In genomic region chr4:31059753-31060522, GRCh38 we compare ENCODE assay signal across 1 cellular context.
TF ChIP-seq lines count a peak whose summit lies in the region.

No MANE protein-coding gene starts in this region.

TF ChIP-seq in GM23338, 12 proteins besides CTCF, POLR2A, EP300 and RAD21 (continued from another document):
- TF ChIP-seq REST (IDR thresholded peaks at IDR 0.05; ENCODE audit: unreplicated experiment) (no peak), NANOG (IDR thresholded peaks at IDR 0.05; ENCODE audit: borderline replicate concordance) (no peak), CREB1 (CRISPR knock-in tag; IDR thresholded peaks at IDR 0.05; ENCODE audit: low read depth) (no peak)
